Comparison of ENCODE assay signal across 24 cellular contexts in genomic region chr1:54266195-54266594, GRCh38.
"Had no signal": no experiment of that assay in that cellular context is flagged by ENCODE, and none has a peak within 500 bp of the region (broad histone marks: within the 10 kb centered on the region; RNA-seq: fewer than 3 reads in every experiment).

No MANE protein-coding gene starts in this region.

- H3K9me3 ChIP-seq: esophagus squamous epithelium, neutrophil, psoas muscle, sigmoid colon, testis, tibial nerve, upper lobe of right lung, vagina had no signal

- H3K27me3 Mint-ChIP-seq: dendritic cell treated with granulocyte-macrophage colony-stimulating factor and Interleukin-4, amounts not matched to agents 40 ng/mL and 50 ng/mL, for 4 days; naive thymus-derived CD4-positive, alpha-beta T cell; stimulated activated naive B cell treated with anti-CD40 and anti-IgM and Interleukin-4, amounts not matched to agents 10 μg/mL and 1 μg/mL and 100 μg/mL, for 72 hours; stimulated activated naive CD8-positive, alpha-beta T cell treated with anti-CD3 and anti-CD28 coated beads, Interleukin-15, amount 100 ng/mL, for 72 hours had no signal

- H3K27me3 ChIP-seq: esophagus squamous epithelium, hepatocyte, neutrophil, sigmoid colon, testis, tibial nerve, upper lobe of right lung, vagina had no signal

- H3K27ac Mint-ChIP-seq: dendritic cell treated with granulocyte-macrophage colony-stimulating factor and Interleukin-4, amounts not matched to agents 40 ng/mL and 50 ng/mL, for 4 days; stimulated activated naive B cell treated with anti-CD40 and anti-IgM and Interleukin-4, amounts not matched to agents 10 μg/mL and 1 μg/mL and 100 μg/mL, for 72 hours had no signal

- DNase-seq: esophagus squamous epithelium; foreskin fibroblast; head of caudate nucleus; kidney; left cardiac atrium; left ventricle myocardium superior; mesenchymal stem cell; naive thymus-derived CD4-positive, alpha-beta T cell; psoas muscle; retina; sigmoid colon; stimulated activated CD4-positive, alpha-beta T cell treated with anti-CD3 and anti-CD28 coated beads, Interleukin-2, amount 100 ng/mL, for 24 hours; stimulated activated CD4-positive, alpha-beta T cell treated with anti-CD3 and anti-CD28 coated beads, Interleukin-4, amount 100 ng/mL, for 4 hours; stimulated activated naive B cell treated with anti-CD40 and anti-IgM and Interleukin-4, amounts not matched to agents 10 μg/mL and 1 μg/mL and 100 μg/mL, for 72 hours; stimulated activated naive CD8-positive, alpha-beta T cell treated with anti-CD3 and anti-CD28 coated beads, Interleukin-15, amount 100 ng/mL, for 72 hours; testis; upper lobe of right lung had no signal

- H3K27ac ChIP-seq: esophagus squamous epithelium, hepatocyte, neutrophil, psoas muscle, sigmoid colon, skin epidermis, testis, upper lobe of right lung, vagina had no signal

- H3K4me3 Mint-ChIP-seq: dendritic cell treated with granulocyte-macrophage colony-stimulating factor and Interleukin-4, amounts not matched to agents 40 ng/mL and 50 ng/mL, for 4 days; naive thymus-derived CD4-positive, alpha-beta T cell; stimulated activated naive B cell treated with anti-CD40 and anti-IgM and Interleukin-4, amounts not matched to agents 10 μg/mL and 1 μg/mL and 100 μg/mL, for 72 hours; stimulated activated naive CD8-positive, alpha-beta T cell treated with anti-CD3 and anti-CD28 coated beads, Interleukin-15, amount 100 ng/mL, for 72 hours had no signal

- ATAC-seq: left cardiac atrium; left ventricle myocardium superior; naive thymus-derived CD4-positive, alpha-beta T cell; psoas muscle; stimulated activated naive B cell treated with anti-CD40 and anti-IgM and Interleukin-4, amounts not matched to agents 10 μg/mL and 1 μg/mL and 100 μg/mL, for 72 hours; stimulated activated naive CD8-positive, alpha-beta T cell treated with anti-CD3 and anti-CD28 coated beads, Interleukin-15, amount 100 ng/mL, for 72 hours; upper lobe of right lung had no signal

- FAIRE-seq: kidney had no signal

- H3K36me3 Mint-ChIP-seq: stimulated activated naive B cell treated with anti-CD40 and anti-IgM and Interleukin-4, amounts not matched to agents 10 μg/mL and 1 μg/mL and 100 μg/mL, for 72 hours had no signal

- H3K4me3 ChIP-seq: esophagus squamous epithelium, hepatocyte, lung, psoas muscle, sigmoid colon, skin epidermis, testis, tibial nerve, upper lobe of right lung, vagina had no signal
